Comparison of ENCODE assay signal across 14 cellular contexts in genomic region chr10:80161321-80162084, GRCh38. TPM values are rescaled to one million over a fixed set of nuclear protein-coding genes. Genes with fewer than 3 reads are reported as not detected.
DNase-seq lines count a peak whose midpoint lies in the region; ATAC-seq and TF ChIP-seq lines count a peak whose summit lies in the region.
"Had no signal": no experiment of that assay in that cellular context is flagged by ENCODE, and none has a peak within 500 bp of the region (broad histone marks: within the 10 kb centered on the region; RNA-seq: fewer than 3 reads in every experiment).

No MANE protein-coding gene starts in this region.

- TF ChIP-seq CTCF in epithelial cell of proximal tubule (conservative IDR thresholded peaks at IDR 0.05; ENCODE audit: low read depth, low read length) (peak; percentile 38), omental fat pad (IDR thresholded peaks at IDR 0.05) (no peak)

- H3K36me3 ChIP-seq in skeletal muscle tissue (ENCODE audit: control insufficient read depth in 3 of 3, insufficient read depth in 3 of 3, low read length in 3 of 3) = peaks cover 72 to 80% (median 78%) of the 10 kb centered on the region in 3 donors

- no peak overlapping the region for H3K9ac ChIP-seq in skeletal muscle tissue (ENCODE audit: low read depth in 1 of 3, low read length in 3 of 3)

- H3K27ac ChIP-seq in skeletal muscle tissue (ENCODE audit: low read depth, low read length) = peak overlapping the region; percentile 42
- H3K27ac ChIP-seq: C4-2B had no signal

- no peaks in the 10 kb centered on the region for H3K27me3 ChIP-seq in skeletal muscle tissue (ENCODE audit: control insufficient read depth in 3 of 3, insufficient read depth in 3 of 3, low read length in 3 of 3)

- no peaks in the 10 kb centered on the region for H3K9me3 ChIP-seq in skeletal muscle tissue (ENCODE audit: control insufficient read depth in 3 of 3, low read length in 3 of 3)

- ATAC-seq in omental fat pad (ENCODE audit: low FRiP score) = no peak
- ATAC-seq: esophagus mucosa, sciatic nerve had no signal

- DNase-seq in NCI-H2196 (lab: John Stamatoyannopoulos, UW; ENCODE audit: unreplicated experiment) (peak; percentile 1), NCI-H2196 treated with DMSO at 0.1 percent for 48 hours (lab: John Stamatoyannopoulos, UW; ENCODE audit: unreplicated experiment) (no peak), NCI-H345 (lab: John Stamatoyannopoulos, UW) (peak; percentile 52), epithelial cell of proximal tubule (ENCODE audit: low read depth) (no peak), omental fat pad (ENCODE audit: low spot score) (no peak), GM19240 (ENCODE audit: insufficient read length, low spot score) (no peak), occipital lobe (lab: John Stamatoyannopoulos, UW) (no peak)
- DNase-seq: activated CD4-positive, alpha-beta T cell treated with anti-CD3 and anti-CD28 coated beads, Interleukin-2, amount 50 U/mL, for 1 hour; NCI-H1930 had no signal

- peaks cover 52 to 85% (median 70%) of the 10 kb centered on the region in 3 donors for H3K4me1 ChIP-seq in skeletal muscle tissue (ENCODE audit: control insufficient read depth in 3 of 3, insufficient read depth in 3 of 3, low read length in 3 of 3)

- H3K4me3 ChIP-seq in epithelial cell of proximal tubule (ENCODE audit: low read depth, low read length) (no peak overlapping the region), skeletal muscle tissue (ENCODE audit: low read length in 3 of 3) (no peak overlapping the region)

RNA-seq across cellular contexts. Expression of gene PLAC9, which starts 29.0 kb away (rescaled TPM):
- total RNA-seq in epithelial cell of proximal tubule (not detected in 2 replicates), skeletal muscle tissue (36.5 TPM), omental fat pad (100 to 1,000 TPM in 1 of 4 donors, 10 to 100 TPM in 3; 18.0 to 116 (median 20.8) TPM), occipital lobe (1.6 TPM)
- total RNA-seq: H4 had no signal

RNA-seq across cellular contexts. Expression of gene ANXA11, which starts 43.8 kb away (rescaled TPM):
- total RNA-seq in epithelial cell of proximal tubule (148 and 153 TPM in 2 replicates), skeletal muscle tissue (29.7 TPM), omental fat pad (100 to 1,000 TPM; 103 to 148 (median 121) TPM), occipital lobe (2.3 TPM)

Comparison
In these comparisons a context has a peak if more than half of its experiments do, and no peak if none do; other contexts are left out.
1. DNase-seq: peak in NCI-H2196 (single experiment) and NCI-H345 (single experiment); none in NCI-H2196 treated with DMSO at 0.1 percent for 48 hours (single experiment), epithelial cell of proximal tubule (single experiment), omental fat pad (single experiment), GM19240 (single experiment) and occipital lobe (single experiment).